18 cellular contexts compared by ENCODE assay signal in the genomic region with DNA sequence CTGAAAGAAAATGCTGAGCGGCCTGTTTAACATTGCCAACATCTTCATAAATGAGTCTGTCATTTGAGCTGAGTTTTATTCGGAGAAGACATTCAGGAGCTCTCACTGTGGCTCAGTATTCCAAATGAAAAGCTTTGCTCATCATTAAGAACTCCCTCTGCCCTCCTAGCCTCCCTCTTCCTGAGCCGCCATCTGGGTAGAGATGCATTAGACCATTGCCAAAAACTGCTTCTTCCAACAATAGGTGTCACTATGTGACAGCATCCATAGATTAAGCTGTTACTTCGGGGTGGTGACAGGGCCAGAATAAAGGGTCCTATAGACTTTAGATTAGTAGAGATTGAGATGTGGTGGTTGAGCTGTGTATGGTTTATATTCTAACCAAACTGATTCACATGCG.
A peak's percentile ranks its signal among the peaks of the same experiment; 100 is the strongest.
DNase-seq lines count a peak whose midpoint lies in the region; ATAC-seq, FAIRE-seq and TF ChIP-seq lines count a peak whose summit lies in the region.
"Had no signal": no experiment of that assay in that cellular context is flagged by ENCODE, and none has a peak within 500 bp of the region (broad histone marks: within the 10 kb centered on the region; RNA-seq: fewer than 3 reads in every experiment).

No MANE protein-coding gene starts in this region.

- CTCF ChIA-PET in WTC11 (lab: Charles Lee), result interaction anchor here (0.7 kb wide), 1 partner anchor 121 kb away, joined by 3 read pairs; no protein-coding TSS in a partner anchor

- no peak for TF ChIP-seq POLR2A in GM18505 (IDR thresholded peaks at IDR 0.05; ENCODE audit: borderline replicate concordance, extremely low read depth, insufficient read depth, insufficient read length)

- H3K36me3 Mint-ChIP-seq in WTC11 (peaks cover 17% of the 10 kb centered on the region), nephron (ENCODE audit: low read depth) (no peaks in the 10 kb centered on the region)

- DNase-seq in LNCaP clone FGC (ENCODE audit: low read depth) (no peak), WTC11 (ENCODE audit: low spot score) (no peak), GM19239 (ENCODE audit: insufficient read length, low spot score) (no peak)
- DNase-seq in stimulated activated naive CD4-positive, alpha-beta T cell treated with Interleukin-2 at 50 U/mL for 16 hours (lab: John Stamatoyannopoulos, UW), result no peak
- DNase-seq: Caco-2, DMS53, IMR-90, Kasumi-1, NCI-H1417, NCI-H187 treated with DMSO at 0.1 percent for 48 hours, NCI-H510A, SHP77 treated with DMSO at 0.1 percent for 48 hours, T-helper 1 cell had no signal

- H3K9me3 Mint-ChIP-seq in WTC11 (peaks cover 19% of the 10 kb centered on the region), nephron (no peaks in the 10 kb centered on the region)

- peaks cover 38% of the 10 kb centered on the region for H3K4me1 Mint-ChIP-seq in WTC11
- peaks cover 47% of the 10 kb centered on the region for H3K4me1 Mint-ChIP-seq in nephron

- no peak overlapping the region for H3K27ac Mint-ChIP-seq in WTC11
- peak overlapping the region; percentile 47 to 65 (median 62) for H3K27ac Mint-ChIP-seq in nephron

- no peak for FAIRE-seq in GM19239 (lab: Jason Lieb, UNC)
- FAIRE-seq: H54 had no signal

- TF ChIP-seq CTCF in LNCaP clone FGC (IDR thresholded peaks at IDR 0.05; ENCODE audit: control insufficient read depth, extremely low read depth, insufficient read depth), result 0 out of 2 replicates have a peak, but pooled peaks have one; percentile 28
- TF ChIP-seq CTCF in WTC11 (IDR thresholded peaks at IDR 0.05), result no peak
- TF ChIP-seq CTCF in nephron (IDR thresholded peaks at IDR 0.05; ENCODE audit: unreplicated experiment in 3 of 3), result no peak

- POLR2A ChIA-PET in WTC11 (lab: Charles Lee), result no interaction called here

- peaks cover 17% of the 10 kb centered on the region for H3K27me3 Mint-ChIP-seq in WTC11 (ENCODE audit: low read depth)
- H3K27me3 Mint-ChIP-seq in nephron (ENCODE audit: low read depth), result no peaks in the 10 kb centered on the region

- ATAC-seq in GM18868 (IDR thresholded peaks at IDR 0.05; ENCODE audit: unreplicated experiment), result peak; percentile 41
- peak; percentile 53 for ATAC-seq in WTC11
- no peak for ATAC-seq in GM18505 (IDR thresholded peaks at IDR 0.05; ENCODE audit: unreplicated experiment)
- ATAC-seq: SK-N-SH treated with all-trans-retinoic acid at 6 μM for 48 hours had no signal

- H3K4me3 Mint-ChIP-seq in WTC11 (no peak overlapping the region), nephron (no peak overlapping the region)

- no peak overlapping the region for H3K4me3 ChIP-seq in LNCaP clone FGC (ENCODE audit: low read depth, low read length)

TF ChIP-seq in WTC11, 78 proteins besides CTCF, POLR2A, EP300 and RAD21:
- TF ChIP-seq ETV6 (CRISPR knock-in tag; IDR thresholded peaks at IDR 0.05), result no peak
- TF ChIP-seq ZNF219 (CRISPR knock-in tag; IDR thresholded peaks at IDR 0.05; ENCODE audit: borderline replicate concordance), result no peak
- TF ChIP-seq, protein P1, sequence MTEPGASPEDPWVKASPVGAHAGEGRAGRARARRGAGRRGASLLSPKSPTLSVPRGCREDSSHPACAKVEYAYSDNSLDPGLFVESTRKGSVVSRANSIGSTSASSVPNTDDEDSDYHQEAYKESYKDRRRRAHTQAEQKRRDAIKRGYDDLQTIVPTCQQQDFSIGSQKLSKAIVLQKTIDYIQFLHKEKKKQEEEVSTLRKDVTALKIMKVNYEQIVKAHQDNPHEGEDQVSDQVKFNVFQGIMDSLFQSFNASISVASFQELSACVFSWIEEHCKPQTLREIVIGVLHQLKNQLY (CRISPR knock-in tag; IDR thresholded peaks at IDR 0.05), result no peak
- TF ChIP-seq, protein P2, sequence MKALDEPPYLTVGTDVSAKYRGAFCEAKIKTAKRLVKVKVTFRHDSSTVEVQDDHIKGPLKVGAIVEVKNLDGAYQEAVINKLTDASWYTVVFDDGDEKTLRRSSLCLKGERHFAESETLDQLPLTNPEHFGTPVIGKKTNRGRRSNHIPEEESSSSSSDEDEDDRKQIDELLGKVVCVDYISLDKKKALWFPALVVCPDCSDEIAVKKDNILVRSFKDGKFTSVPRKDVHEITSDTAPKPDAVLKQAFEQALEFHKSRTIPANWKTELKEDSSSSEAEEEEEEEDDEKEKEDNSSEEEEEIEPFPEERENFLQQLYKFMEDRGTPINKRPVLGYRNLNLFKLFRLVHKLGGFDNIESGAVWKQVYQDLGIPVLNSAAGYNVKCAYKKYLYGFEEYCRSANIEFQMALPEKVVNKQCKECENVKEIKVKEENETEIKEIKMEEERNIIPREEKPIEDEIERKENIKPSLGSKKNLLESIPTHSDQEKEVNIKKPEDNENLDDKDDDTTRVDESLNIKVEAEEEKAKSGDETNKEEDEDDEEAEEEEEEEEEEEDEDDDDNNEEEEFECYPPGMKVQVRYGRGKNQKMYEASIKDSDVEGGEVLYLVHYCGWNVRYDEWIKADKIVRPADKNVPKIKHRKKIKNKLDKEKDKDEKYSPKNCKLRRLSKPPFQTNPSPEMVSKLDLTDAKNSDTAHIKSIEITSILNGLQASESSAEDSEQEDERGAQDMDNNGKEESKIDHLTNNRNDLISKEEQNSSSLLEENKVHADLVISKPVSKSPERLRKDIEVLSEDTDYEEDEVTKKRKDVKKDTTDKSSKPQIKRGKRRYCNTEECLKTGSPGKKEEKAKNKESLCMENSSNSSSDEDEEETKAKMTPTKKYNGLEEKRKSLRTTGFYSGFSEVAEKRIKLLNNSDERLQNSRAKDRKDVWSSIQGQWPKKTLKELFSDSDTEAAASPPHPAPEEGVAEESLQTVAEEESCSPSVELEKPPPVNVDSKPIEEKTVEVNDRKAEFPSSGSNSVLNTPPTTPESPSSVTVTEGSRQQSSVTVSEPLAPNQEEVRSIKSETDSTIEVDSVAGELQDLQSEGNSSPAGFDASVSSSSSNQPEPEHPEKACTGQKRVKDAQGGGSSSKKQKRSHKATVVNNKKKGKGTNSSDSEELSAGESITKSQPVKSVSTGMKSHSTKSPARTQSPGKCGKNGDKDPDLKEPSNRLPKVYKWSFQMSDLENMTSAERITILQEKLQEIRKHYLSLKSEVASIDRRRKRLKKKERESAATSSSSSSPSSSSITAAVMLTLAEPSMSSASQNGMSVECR (CRISPR knock-in tag; IDR thresholded peaks at IDR 0.05; ENCODE audit: borderline replicate concordance), result no peak
